Comparison of ENCODE assay signal across 8 cellular contexts in genomic region chr13:24511019-24511823, GRCh38. TPM values are rescaled to one million over a fixed set of nuclear protein-coding genes. Genes with fewer than 3 reads are reported as not detected.
DNase-seq lines count a peak whose midpoint lies in the region; ATAC-seq, FAIRE-seq and TF ChIP-seq lines count a peak whose summit lies in the region.

No MANE protein-coding gene starts in this region.

- no peak for TF ChIP-seq RAD21 in K562 (CRISPR knock-in tag; conservative IDR thresholded peaks at IDR 0.05 in 1 of 2, IDR thresholded peaks at IDR 0.05 in 1 of 2)

- CTCF ChIA-PET in K562 (lab: Yijun Ruan, JAX; ENCODE audit: low intra/inter-chr PET ratio) = no interaction called here

- 0 out of 2 replicates have a peak, but pooled peaks cover 5% of the 10 kb centered on the region for H4K20me1 ChIP-seq in K562 (replicated peaks; ENCODE audit: control insufficient read depth, insufficient read depth, low read length)

- no peaks in the 10 kb centered on the region for H3K27me3 Mint-ChIP-seq in T-helper 1 cell treated with Interleukin-12 subunit alpha and Interleukin-12 subunit beta and Interleukin-4 antibody, amounts not matched to agents 30 μg/mL and 1 μg/mL, for 36 hours (ENCODE audit: low read depth)

- DNase-seq in ACHN = peak; percentile 90
- peak; percentile 34 for DNase-seq in HPDE6-E6E7 (ENCODE audit: extremely low spot score)
- peak in 3 of 4 experiments; percentile 9 to 56 (median 30) for DNase-seq in K562 (ENCODE audit: extremely low read depth in 1 of 4, low spot score in 3 of 4)
- no peak for DNase-seq in kidney
- peak; percentile 70 to 79 for DNase-seq in stimulated activated CD4-positive, alpha-beta T cell treated with anti-CD3 and anti-CD28 coated beads, Interleukin-2, amount 100 ng/mL, for 24 hours
- no peak for DNase-seq in T1000 (lab: John Stamatoyannopoulos, UW)

- in situ Hi-C loops in ACHN (cut with HindIII; ENCODE audit: low pct_ligation_motif_present, low pct_unique_long_range_greater_than_20kb, low sequenced_read_pairs) = no loop called here
- in situ Hi-C loops in K562 (cut with MboI) = no loop called here

- intact Hi-C loops in K562 (cut with micrococcal nuclease) = no loop called here
- intact Hi-C loops in kidney (cut with DNase I) = no loop called here

- peak overlapping the region; percentile 80 for H3K4me3 ChIP-seq in K562
- peak overlapping the region; percentile 81 to 96 for H3K4me3 ChIP-seq in kidney (ENCODE audit: low read length in 2 of 2)

- H3K9me1 ChIP-seq in K562 (ENCODE audit: control insufficient read depth, insufficient read depth, low read length) = no peaks in the 10 kb centered on the region

- H3K36me3 Mint-ChIP-seq in T-helper 1 cell treated with Interleukin-12 subunit alpha and Interleukin-12 subunit beta and Interleukin-4 antibody, amounts not matched to agents 30 μg/mL and 1 μg/mL, for 36 hours (ENCODE audit: low read depth) = peaks cover 9% of the 10 kb centered on the region

- TF ChIP-seq EP300 in K562 (IDR thresholded peaks at IDR 0.05; ENCODE audit: low read length) = no peak

- TF ChIP-seq CTCF in K562 (IDR thresholded peaks at IDR 0.05 in 2 of 3, conservative IDR thresholded peaks at IDR 0.05 in 1 of 3; ENCODE audit: insufficient read depth in 2 of 3, low read depth in 1 of 3, low read length in 3 of 3) (no peak), kidney (IDR thresholded peaks at IDR 0.05; ENCODE audit: borderline replicate concordance, extremely low read depth, insufficient read depth) (no peak)

- ATAC-seq in GM19035 (IDR thresholded peaks at IDR 0.05; ENCODE audit: unreplicated experiment) (peak; percentile 42), K562 (peak; percentile 48)

- peak overlapping the region; percentile 87 for H3K27ac Mint-ChIP-seq in T-helper 1 cell treated with Interleukin-12 subunit alpha and Interleukin-12 subunit beta and Interleukin-4 antibody, amounts not matched to agents 30 μg/mL and 1 μg/mL, for 36 hours

- peak overlapping the region; percentile 92 for H2AFZ ChIP-seq in K562 (ENCODE audit: low read depth, low read length)

- peaks cover 47% of the 10 kb centered on the region for H3K79me2 ChIP-seq in K562 (ENCODE audit: control insufficient read depth, insufficient read depth, low read length)

- H3K9me3 ChIP-seq in K562 (replicated peaks; ENCODE audit: control insufficient read depth, insufficient read depth, low read depth, low read length) (no peaks in the 10 kb centered on the region), kidney (ENCODE audit: control insufficient read depth in 1 of 2, low read length in 2 of 2) (no peaks in the 10 kb centered on the region)

- H3K36me3 ChIP-seq in K562 (ENCODE audit: control insufficient read depth, insufficient read depth, low read length) = no peaks in the 10 kb centered on the region
- no peaks in the 10 kb centered on the region for H3K36me3 ChIP-seq in kidney (ENCODE audit: control insufficient read depth in 1 of 2, insufficient read depth in 2 of 2, low read length in 2 of 2)

- peaks cover 0 to 20% of the 10 kb centered on the region in 2 experiments; a peak in 3 of 5 replicates for H3K4me1 ChIP-seq in K562 (replicated peaks in 1 of 2; ENCODE audit: control insufficient read depth in 2 of 2, insufficient read depth in 2 of 2, low read length in 2 of 2)
- H3K4me1 ChIP-seq in kidney (ENCODE audit: control insufficient read depth in 1 of 2, insufficient read depth in 1 of 2, low read depth in 1 of 2, low read length in 2 of 2) = peaks cover 5% of the 10 kb centered on the region in 2 donors

- H3K9me3 Mint-ChIP-seq in T-helper 1 cell treated with Interleukin-12 subunit alpha and Interleukin-12 subunit beta and Interleukin-4 antibody, amounts not matched to agents 30 μg/mL and 1 μg/mL, for 36 hours = peaks cover 3% of the 10 kb centered on the region

- no peaks in the 10 kb centered on the region for H3K27me3 ChIP-seq in K562 (ENCODE audit: control insufficient read depth in 2 of 2, insufficient read depth in 2 of 2, low read length in 2 of 2)

- WGBS in K562 (ENCODE audit: insufficient coverage, low coverage, missing lambda C conversion rate) = 10% methylated on average over 21 of the region's 22 CpGs

- TF ChIP-seq POLR2A in K562 (conservative IDR thresholded peaks at IDR 0.05) = no peak

- peaks cover 24% of the 10 kb centered on the region for H3K4me1 Mint-ChIP-seq in T-helper 1 cell treated with Interleukin-12 subunit alpha and Interleukin-12 subunit beta and Interleukin-4 antibody, amounts not matched to agents 30 μg/mL and 1 μg/mL, for 36 hours (ENCODE audit: low read depth)

- POLR2A ChIA-PET in K562 (lab: Yijun Ruan, JAX) = interaction anchor here (0.6 to 1.7 kb wide), 4 partner anchors 12 to 60 kb away, joined by 3 to 5 read pairs (median 4); no protein-coding TSS in a partner anchor

- BruUV-seq in K562 (replicated peaks; lab: Mats Ljungman, UMichigan) = no TSS peak

- peak overlapping the region; percentile 95 for H3K4me2 ChIP-seq in K562 (ENCODE audit: insufficient read depth, low read length)

- FAIRE-seq in K562 (lab: Jason Lieb, UNC) (no peak), kidney (lab: Jason Lieb, UNC) (no peak)

- H3K27ac ChIP-seq in K562 (ENCODE audit: extremely low read depth, low read depth, low read length) (peak overlapping the region; percentile 96), kidney (ENCODE audit: low read depth in 2 of 2, low read length in 2 of 2) (peak overlapping the region; percentile 92 to 93)

- H3K9ac ChIP-seq in K562 (ENCODE audit: insufficient read depth in 1 of 2, low read depth in 2 of 2, low read length in 2 of 2) (peak overlapping the region; percentile 85 to 86; a peak in 3 of 4 replicates), kidney (ENCODE audit: low read length in 2 of 2) (peak overlapping the region in 1 of 2 donors; percentile 87)

- H3K4me3 Mint-ChIP-seq in T-helper 1 cell treated with Interleukin-12 subunit alpha and Interleukin-12 subunit beta and Interleukin-4 antibody, amounts not matched to agents 30 μg/mL and 1 μg/mL, for 36 hours = peak overlapping the region; percentile 86

TF ChIP-seq in K562, 482 proteins besides CTCF, POLR2A, EP300 and RAD21 (continues in another document):
- TF ChIP-seq IRF1 (CRISPR knock-in tag; IDR thresholded peaks at IDR 0.05; ENCODE audit: borderline replicate concordance) = no peak
- TF ChIP-seq ZNF592 (IDR thresholded peaks at IDR 0.05) = no peak
- TF ChIP-seq CXXC5 (CRISPR knock-in tag; IDR thresholded peaks at IDR 0.05) = 0 out of 2 replicates have a peak, but pooled peaks have one; percentile 20
- TF ChIP-seq RAD51 (IDR thresholded peaks at IDR 0.05; ENCODE audit: borderline replicate concordance, low read depth) = no peak

RNA-seq across cellular contexts. Expression of gene PARP4, which starts 1.4 kb away (rescaled TPM):
- total RNA-seq in K562 (2011; cell fraction: chromatin; rRNA removed; ENCODE audit: low replicate concordance) = 34.3 and 63.7 TPM in 2 replicates
- 19.5 and 21.2 TPM in 2 replicates for total RNA-seq in K562 (2011; cell fraction: nucleolus; rRNA removed)
- total RNA-seq in K562 (2011; cell fraction: nucleoplasm; rRNA removed) = 26.8 and 36.2 TPM in 2 replicates
- 12.8 and 14.0 TPM in 2 replicates for total RNA-seq in K562 (2014; rRNA removed)
- 19.9 and 21.0 TPM in 2 replicates for total RNA-seq in K562 (2014; rRNA removed; fragmentation: Illumina TruSeq; extraction: Trizol)
- total RNA-seq in K562 (2015; rRNA removed; fragmentation: Illumina TruSeq; extraction: Trizol) = 24.7 and 26.3 TPM in 2 replicates
- 18.8 and 19.3 TPM in 2 replicates for total RNA-seq in K562 (2021)
- 17.3 and 21.9 TPM in 2 replicates for polyA plus RNA-seq in K562 (2011; rRNA removed)
- polyA plus RNA-seq in K562 (2011; cell fraction: cytosol; rRNA removed) = 11.4 and 12.4 TPM in 2 replicates
- 23.9 and 24.2 TPM in 2 replicates for polyA plus RNA-seq in K562 (2011; cell fraction: nucleus; rRNA removed)
- polyA plus RNA-seq in K562 (2012) = 15.9 and 26.8 TPM in 2 replicates
- polyA plus RNA-seq in K562 (2014; fragmentation: Illumina TruSeq; extraction: Trizol) = 18.4 and 21.4 TPM in 2 replicates
- 10 to 100 TPM in 1 of 2 experiments, 1 to 10 TPM in 1; 6.3 to 16.0 TPM for polyA plus RNA-seq in K562 (2014; fragmentation: Nextera tagmentation; extraction: Ambion mirVana)
- polyA plus RNA-seq in K562 (2014; rRNA removed) = 13.6 and 15.2 TPM in 2 replicates
- 38.4 and 47.6 TPM in 2 replicates for polyA minus RNA-seq in K562 (2011; rRNA and poly(A)+ RNA removed)
- 11.2 and 16.6 TPM in 2 replicates for polyA minus RNA-seq in K562 (2011; cell fraction: cytosol; rRNA and poly(A)+ RNA removed)
- 20.2 and 27.4 TPM in 2 replicates for polyA minus RNA-seq in K562 (2011; cell fraction: nucleus; rRNA and poly(A)+ RNA removed)
- 95.1 TPM for total RNA-seq in kidney
- polyA plus RNA-seq in kidney (ENCODE audit: insufficient read depth, low read depth, low replicate concordance) = 13.9 TPM

Comparison
In these comparisons a context has a peak if more than half of its experiments do, and no peak if none do; other contexts are left out.
1. DNase-seq: peak in ACHN (single experiment), HPDE6-E6E7 (single experiment), K562 (3 of 4) and stimulated activated CD4-positive, alpha-beta T cell treated with anti-CD3 and anti-CD28 coated beads, Interleukin-2, amount 100 ng/mL, for 24 hours (2 of 2); none in kidney (single experiment) and T1000 (single experiment).